Comparison of ENCODE assay signal across 8 cellular contexts in genomic region chr9:95645579-95645978, GRCh38.
"Had no signal": no experiment of that assay in that cellular context is flagged by ENCODE, and none has a peak within 500 bp of the region (broad histone marks: within the 10 kb centered on the region; RNA-seq: fewer than 3 reads in every experiment).

No MANE protein-coding gene starts in this region.

- H3K4me2 ChIP-seq: KMS-11 had no signal

- H3K9ac ChIP-seq: KMS-11 had no signal

- H3K27ac Mint-ChIP-seq: H9, HFFc6 had no signal

- DNase-seq: GOT3, H9, HFFc6, Karpas-422, KBM-7 had no signal

- FAIRE-seq: H54, HTR-8/SVneo had no signal

- H3K9me3 Mint-ChIP-seq: HFFc6 had no signal

- H3K4me3 Mint-ChIP-seq: H9, HFFc6 had no signal

- H3K27ac ChIP-seq: KMS-11 had no signal
